In the genomic region with DNA sequence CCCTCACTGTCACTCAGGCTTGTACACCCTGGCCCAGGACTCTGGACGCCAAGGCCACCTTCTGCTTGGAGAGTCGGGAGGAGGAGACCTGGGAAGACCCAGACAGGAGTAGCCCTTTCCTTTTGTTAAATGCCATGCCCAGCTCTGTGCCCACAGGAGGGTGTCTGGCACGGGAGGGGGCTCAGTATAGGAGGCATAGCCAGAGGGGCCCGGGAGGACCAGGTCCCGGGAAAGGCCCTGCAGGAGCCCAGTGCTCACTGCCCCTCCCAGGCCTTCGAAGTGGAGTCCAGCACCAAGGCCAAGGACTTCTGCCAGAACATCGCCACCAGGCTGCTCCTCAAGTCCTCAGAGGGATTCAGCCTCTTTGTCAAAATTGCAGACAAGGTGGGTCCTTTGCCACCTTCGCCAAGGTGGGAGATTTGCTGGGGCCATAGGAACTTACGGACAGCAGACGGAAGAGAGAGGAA, we compare ENCODE assay signal across 21 cellular contexts.
"Had no signal": no experiment of that assay in that cellular context is flagged by ENCODE, and none has a peak within 500 bp of the region (broad histone marks: within the 10 kb centered on the region; RNA-seq: fewer than 3 reads in every experiment).

No MANE protein-coding gene starts in this region.

- H3K9me3 Mint-ChIP-seq: activated CD8-positive, alpha-beta T cell treated with anti-CD3 and anti-CD28 coated beads for 36 hours; activated naive CD4-positive, alpha-beta T cell treated with anti-CD3 and anti-CD28 coated beads, Interleukin-2, amount 50 U/mL, for 24 hours; activated T-helper 17 cell treated with anti-CD3 and anti-CD28 coated beads, Interleukin-2, amount 50 U/mL, for 72 hours; central memory CD8-positive, alpha-beta T cell; immature natural killer cell; natural killer cell; T-helper 2 cell treated with Interferon-gamma antibody and Interleukin-4, amounts not matched to agents 5 μg/mL and 100 μg/mL, for 36 hours had no signal

- H3K27me3 ChIP-seq: foreskin keratinocyte, right atrium auricular region, SJSA1 had no signal

- H3K4me3 ChIP-seq: coronary artery, right atrium auricular region, SJSA1 had no signal

- DNase-seq: activated CD4-positive, alpha-beta T cell treated with anti-CD3 and anti-CD28 coated beads for 4 hours; activated CD8-positive, alpha-beta memory T cell treated with anti-CD3 and anti-CD28 coated beads, Interleukin-2, amount 50 U/mL, for 4 hours; activated CD8-positive, alpha-beta T cell treated with anti-CD3 and anti-CD28 coated beads for 36 hours; amniotic stem cell; effector CD4-positive, alpha-beta T cell; foreskin keratinocyte; immature natural killer cell; mesenchymal stem cell; natural killer cell; stimulated activated CD4-positive, alpha-beta T cell treated with anti-CD3 and anti-CD28 coated beads, Interleukin-15, amount 100 ng/mL, for 24 hours; stimulated activated CD4-positive, alpha-beta T cell treated with anti-CD3 and anti-CD28 coated beads, Interleukin-4, amount 100 ng/mL, for 1 hour; stimulated activated naive CD4-positive, alpha-beta T cell; trophoblast cell had no signal

- H3K4me1 ChIP-seq: foreskin keratinocyte, right atrium auricular region, SJSA1 had no signal

- H3K27ac Mint-ChIP-seq: activated CD8-positive, alpha-beta T cell treated with anti-CD3 and anti-CD28 coated beads for 36 hours; activated naive CD4-positive, alpha-beta T cell treated with anti-CD3 and anti-CD28 coated beads, Interleukin-2, amount 50 U/mL, for 24 hours; activated T-helper 17 cell treated with anti-CD3 and anti-CD28 coated beads, Interleukin-2, amount 50 U/mL, for 72 hours; immature natural killer cell; natural killer cell; progenitor cell of endocrine pancreas; T-helper 2 cell treated with Interferon-gamma antibody and Interleukin-4, amounts not matched to agents 5 μg/mL and 100 μg/mL, for 36 hours had no signal

- H3K27ac ChIP-seq: coronary artery, foreskin keratinocyte, right atrium auricular region, SJSA1 had no signal

- H3K27me3 Mint-ChIP-seq: activated CD8-positive, alpha-beta T cell treated with anti-CD3 and anti-CD28 coated beads for 36 hours; activated naive CD4-positive, alpha-beta T cell treated with anti-CD3 and anti-CD28 coated beads, Interleukin-2, amount 50 U/mL, for 24 hours; activated T-helper 17 cell treated with anti-CD3 and anti-CD28 coated beads, Interleukin-2, amount 50 U/mL, for 72 hours; central memory CD8-positive, alpha-beta T cell had no signal

- ATAC-seq: activated CD8-positive, alpha-beta T cell treated with anti-CD3 and anti-CD28 coated beads for 36 hours; activated T-helper 17 cell treated with anti-CD3 and anti-CD28 coated beads, Interleukin-2, amount 50 U/mL, for 72 hours; foreskin keratinocyte; natural killer cell had no signal

- H3K9me3 ChIP-seq: right atrium auricular region, SJSA1 had no signal

- H3K36me3 ChIP-seq: right atrium auricular region, SJSA1 had no signal

- H3K4me3 Mint-ChIP-seq: activated CD8-positive, alpha-beta T cell treated with anti-CD3 and anti-CD28 coated beads for 36 hours; activated naive CD4-positive, alpha-beta T cell treated with anti-CD3 and anti-CD28 coated beads, Interleukin-2, amount 50 U/mL, for 24 hours; activated T-helper 17 cell treated with anti-CD3 and anti-CD28 coated beads, Interleukin-2, amount 50 U/mL, for 72 hours; central memory CD8-positive, alpha-beta T cell; immature natural killer cell; natural killer cell; T-helper 2 cell treated with Interferon-gamma antibody and Interleukin-4, amounts not matched to agents 5 μg/mL and 100 μg/mL, for 36 hours had no signal

- H3K4me1 Mint-ChIP-seq: activated naive CD4-positive, alpha-beta T cell treated with anti-CD3 and anti-CD28 coated beads, Interleukin-2, amount 50 U/mL, for 24 hours; activated T-helper 17 cell treated with anti-CD3 and anti-CD28 coated beads, Interleukin-2, amount 50 U/mL, for 72 hours; central memory CD8-positive, alpha-beta T cell; immature natural killer cell; natural killer cell had no signal

- H3K36me3 Mint-ChIP-seq: activated naive CD4-positive, alpha-beta T cell treated with anti-CD3 and anti-CD28 coated beads, Interleukin-2, amount 50 U/mL, for 24 hours; immature natural killer cell; natural killer cell had no signal
